Comparison of ENCODE assay signal across 10 cellular contexts in genomic region chr7:44575054-44575453, GRCh38. TPM values are rescaled to one million over a fixed set of nuclear protein-coding genes. Genes with fewer than 3 reads are reported as not detected.
A peak's percentile ranks its signal among the peaks of the same experiment; 100 is the strongest.
DNase-seq lines count a peak whose midpoint lies in the region; ATAC-seq, FAIRE-seq and TF ChIP-seq lines count a peak whose summit lies in the region.
"Had no signal": no experiment of that assay in that cellular context is flagged by ENCODE, and none has a peak within 500 bp of the region (broad histone marks: within the 10 kb centered on the region; RNA-seq: fewer than 3 reads in every experiment).

No MANE protein-coding gene starts in this region.

- in situ Hi-C loops in GM23248 (cut with MboI) = loop anchor here (25.0 kb wide), 1 partner anchor 537 kb away; the partner anchor contains the start of gene TBRG4

- TF ChIP-seq CTCF in A549 (IDR thresholded peaks at IDR 0.05) (no peak), D721Med (IDR thresholded peaks at IDR 0.05; ENCODE audit: insufficient read depth, missing control alignments) (no peak)

- H3K9me3 Mint-ChIP-seq in activated CD4-positive, alpha-beta memory T cell treated with anti-CD3 and anti-CD28 coated beads, Interleukin-2, amount 10 ng/mL, durations not matched to agents 7 days and 5 days = no peaks in the 10 kb centered on the region

- peaks cover 56% of the 10 kb centered on the region for H3K4me1 Mint-ChIP-seq in activated CD4-positive, alpha-beta memory T cell treated with anti-CD3 and anti-CD28 coated beads, Interleukin-2, amount 10 ng/mL, durations not matched to agents 7 days and 5 days

- H3K27ac ChIP-seq in A549 (peak overlapping the region in 1 of 2 experiments; percentile 91; a peak in 1 of 6 replicates), GM23248 (no peak overlapping the region), iPS-20b (ENCODE audit: low read length) (no peak overlapping the region)

- H3K79me2 ChIP-seq in GM23248 (ENCODE audit: insufficient read depth) = peaks cover 73% of the 10 kb centered on the region

- H3K36me3 Mint-ChIP-seq in activated CD4-positive, alpha-beta memory T cell treated with anti-CD3 and anti-CD28 coated beads, Interleukin-2, amount 10 ng/mL, durations not matched to agents 7 days and 5 days (ENCODE audit: low read depth) = peaks cover 71% of the 10 kb centered on the region

- no peaks in the 10 kb centered on the region for H3K9me3 ChIP-seq in A549
- H3K9me3 ChIP-seq in GM23248 (ENCODE audit: low read depth) = no peaks in the 10 kb centered on the region
- H3K9me3 ChIP-seq in iPS-20b (ENCODE audit: insufficient read depth, low read depth, low read length) = no peaks in the 10 kb centered on the region

- peak overlapping the region; percentile 96 for H3K4me3 Mint-ChIP-seq in activated CD4-positive, alpha-beta memory T cell treated with anti-CD3 and anti-CD28 coated beads, Interleukin-2, amount 10 ng/mL, durations not matched to agents 7 days and 5 days

- H3K4me3 ChIP-seq in A549 (no peak overlapping the region), GM23248 (peak overlapping the region; percentile 83; the same call in 1 of the 2 replicates), iPS-20b (ENCODE audit: low read length) (peak overlapping the region; percentile 92)

- CTCF ChIA-PET in A549 (lab: Yijun Ruan, JAX) = interaction anchor here (4.3 kb wide), 1 partner anchor 10 kb away, joined by 28 read pairs; no protein-coding TSS in a partner anchor
- CTCF ChIA-PET in activated CD4-positive, alpha-beta memory T cell treated with anti-CD3 and anti-CD28 coated beads, Interleukin-2, amount 10 ng/mL, durations not matched to agents 7 days and 5 days (lab: Charles Lee) = interaction anchor here (1.2 to 3.4 kb wide), 2 partner anchors 10 to 12 kb away, joined by 3 to 26 read pairs; no protein-coding TSS in a partner anchor

- no peaks in the 10 kb centered on the region for H3K9me2 ChIP-seq in GM23248 (ENCODE audit: insufficient read depth)

- no peaks in the 10 kb centered on the region for H3K27me3 ChIP-seq in GM23248 (replicated peaks; ENCODE audit: insufficient read depth)
- no peaks in the 10 kb centered on the region for H3K27me3 ChIP-seq in iPS-20b (ENCODE audit: insufficient read depth, low read length)

- ATAC-seq in A549 (no peak), HG02981 (IDR thresholded peaks at IDR 0.05; ENCODE audit: unreplicated experiment) (no peak)

- no peak for TF ChIP-seq RAD21 in A549 (conservative IDR thresholded peaks at IDR 0.05 in 1 of 2, IDR thresholded peaks at IDR 0.05 in 1 of 2)

- peak overlapping the region; percentile 95 for H3K4me2 ChIP-seq in A549
- peak overlapping the region; percentile 90 for H3K4me2 ChIP-seq in GM23248 (ENCODE audit: unreplicated experiment)

- FAIRE-seq in A549 (lab: Jason Lieb, UNC) = no peak
- FAIRE-seq in D721Med (lab: Jason Lieb, UNC) = no peak

- POLR2A ChIA-PET in A549 (lab: Yijun Ruan, JAX) = interaction anchor here (2.1 kb wide), 1 partner anchor 10 kb away, joined by 37 read pairs; no protein-coding TSS in a partner anchor
- POLR2A ChIA-PET in activated CD4-positive, alpha-beta memory T cell treated with anti-CD3 and anti-CD28 coated beads, Interleukin-2, amount 10 ng/mL, durations not matched to agents 7 days and 5 days (lab: Charles Lee) = interaction anchor here (1.2 to 5.1 kb wide), 9 partner anchors 10 to 273 kb away, joined by 5 to 34 read pairs (median 9); partner anchors contain the start of genes H2AZ2, NUDCD3 and OGDH

- H3K36me3 ChIP-seq in GM23248 (ENCODE audit: low read depth) (peaks cover 30% of the 10 kb centered on the region), iPS-20b (ENCODE audit: insufficient read depth, low read depth, low read length) (peaks cover 66% of the 10 kb centered on the region)

- H3K27me3 Mint-ChIP-seq in activated CD4-positive, alpha-beta memory T cell treated with anti-CD3 and anti-CD28 coated beads, Interleukin-2, amount 10 ng/mL, durations not matched to agents 7 days and 5 days = no peaks in the 10 kb centered on the region

- peaks cover 7% of the 10 kb centered on the region; the same call in 1 of the 2 replicates for H3F3A ChIP-seq in GM23248 (ENCODE audit: insufficient read depth)

- H3K9ac ChIP-seq in GM23248 = peak overlapping the region; percentile 89
- peak overlapping the region; percentile 92; the same call in 1 of the 2 replicates for H3K9ac ChIP-seq in iPS-20b (ENCODE audit: low read depth, low read length)

- no peak for DNase-seq in A549 (ENCODE audit: low read depth in 1 of 2, low spot score in 1 of 2)
- no peak for DNase-seq in GM23248
- DNase-seq in activated CD4-positive, alpha-beta memory T cell treated with anti-CD3 and anti-CD28 coated beads, Interleukin-2, amount 10 ng/mL, durations not matched to agents 7 days and 5 days = no peak
- no peak for DNase-seq in D721Med (ENCODE audit: insufficient read length, low spot score)
- no peak for DNase-seq in GM19238 (ENCODE audit: insufficient read length, low spot score)
- DNase-seq in NCI-H1048 (lab: John Stamatoyannopoulos, UW) = no peak
- DNase-seq: NCI-H510A treated with DMSO at 0.1 percent for 48 hours had no signal

- no peak for TF ChIP-seq EP300 in A549 (IDR thresholded peaks at IDR 0.05)

- peaks cover 16% of the 10 kb centered on the region for H3K4me1 ChIP-seq in A549
- H3K4me1 ChIP-seq in GM23248 (ENCODE audit: insufficient read depth) = peaks cover 6% of the 10 kb centered on the region; the same call in 1 of the 2 replicates
- H3K4me1 ChIP-seq in iPS-20b (ENCODE audit: insufficient read depth, low read length) = peaks cover 3% of the 10 kb centered on the region; the same call in 1 of the 2 replicates

- no peaks in the 10 kb centered on the region for H4K20me1 ChIP-seq in GM23248 (ENCODE audit: insufficient read depth)

- H2AFZ ChIP-seq in GM23248 = no peak overlapping the region

- no peak for TF ChIP-seq POLR2A in A549 (IDR thresholded peaks at IDR 0.05; ENCODE audit: low read length)

- H3K27ac Mint-ChIP-seq in activated CD4-positive, alpha-beta memory T cell treated with anti-CD3 and anti-CD28 coated beads, Interleukin-2, amount 10 ng/mL, durations not matched to agents 7 days and 5 days = peak overlapping the region; percentile 87

TF ChIP-seq in A549, 52 proteins besides CTCF, POLR2A, EP300 and RAD21 (continues in another document):
- TF ChIP-seq NR3C1 (IDR thresholded peaks at IDR 0.05) (no peak), ZNF302 (CRISPR knock-in tag; IDR thresholded peaks at IDR 0.05) (no peak), TFCP2L1 (CRISPR knock-in tag; IDR thresholded peaks at IDR 0.05) (no peak), ZC3H11A (IDR thresholded peaks at IDR 0.05) (no peak), EHF (CRISPR knock-in tag; IDR thresholded peaks at IDR 0.05) (no peak), RCOR1 (IDR thresholded peaks at IDR 0.05; ENCODE audit: low read depth, low read length) (no peak), TP53 (CRISPR knock-in tag; IDR thresholded peaks at IDR 0.05) (no peak), ESRRA (IDR thresholded peaks at IDR 0.05; ENCODE audit: borderline replicate concordance, low read length) (no peak)

RNA-seq across cellular contexts. Expression of gene DDX56, which starts 1.3 kb away (rescaled TPM):
- polyA plus RNA-seq in A549 (2011; rRNA removed) = 96.1 and 108 TPM in 2 replicates
- polyA plus RNA-seq in A549 (2012; cell fraction: cytosol; rRNA removed) = 96.9 and 120 TPM in 2 replicates
- 263 and 283 TPM in 2 replicates for polyA plus RNA-seq in A549 (2012; cell fraction: nucleus; rRNA removed)
- 93.4 to 100 TPM (median 97.7 TPM) in 3 replicates for polyA plus RNA-seq in A549 (2017; fragmentation: RNase III; extraction: RNeasy Plus Mini Kit Qiagen cat#74134 plus additional on column Dnase treatment)
- polyA minus RNA-seq in A549 (2011; rRNA and poly(A)+ RNA removed) = 150 and 154 TPM in 2 replicates
- total RNA-seq in GM23248 (2014; rRNA removed; shearing (Covaris generic)) = 54.3 and 70.5 TPM in 2 replicates
- 65.1 and 68.6 TPM in 2 replicates for polyA plus RNA-seq in GM23248 (2016; fragmentation: Nextera tagmentation; extraction: Ambion mirVana)
- 10 to 100 TPM; 59.0 to 59.6 TPM for total RNA-seq in activated CD4-positive, alpha-beta memory T cell treated with anti-CD3 and anti-CD28 coated beads, Interleukin-2, amount 10 ng/mL, durations not matched to agents 7 days and 5 days

RNA-seq across cellular contexts. Expression of gene TMED4, which starts 7.0 kb away (rescaled TPM):
- 68.3 and 79.2 TPM in 2 replicates for polyA plus RNA-seq in A549 (2011; rRNA removed)
- 53.0 and 70.7 TPM in 2 replicates for polyA plus RNA-seq in A549 (2012; cell fraction: cytosol; rRNA removed)
- polyA plus RNA-seq in A549 (2012; cell fraction: nucleus; rRNA removed) = 98.9 and 134 TPM in 2 replicates
- polyA plus RNA-seq in A549 (2017; fragmentation: RNase III; extraction: RNeasy Plus Mini Kit Qiagen cat#74134 plus additional on column Dnase treatment) = 53.9 to 55.9 TPM (median 55.1 TPM) in 3 replicates
- 58.8 and 75.2 TPM in 2 replicates for polyA minus RNA-seq in A549 (2011; rRNA and poly(A)+ RNA removed)
- total RNA-seq in GM23248 (2014; rRNA removed; shearing (Covaris generic)) = 174 and 201 TPM in 2 replicates
- polyA plus RNA-seq in GM23248 (2016; fragmentation: Nextera tagmentation; extraction: Ambion mirVana) = 78.2 and 86.0 TPM in 2 replicates
- total RNA-seq in activated CD4-positive, alpha-beta memory T cell treated with anti-CD3 and anti-CD28 coated beads, Interleukin-2, amount 10 ng/mL, durations not matched to agents 7 days and 5 days = 10 to 100 TPM; 76.0 to 81.8 TPM

RNA-seq across cellular contexts. Expression of gene OGDH, which starts 31.4 kb away (rescaled TPM):
- polyA plus RNA-seq in A549 (2011; rRNA removed) (32.5 and 37.2 TPM in 2 replicates), A549 (2017; fragmentation: RNase III; extraction: RNeasy Plus Mini Kit Qiagen cat#74134 plus additional on column Dnase treatment) (35.8 to 38.8 TPM (median 37.7 TPM) in 3 replicates), GM23248 (2016; fragmentation: Nextera tagmentation; extraction: Ambion mirVana) (31.4 and 35.3 TPM in 2 replicates)
- 37.2 and 43.6 TPM in 2 replicates for polyA plus RNA-seq in A549 (2012; cell fraction: cytosol; rRNA removed)
- 85.1 and 94.7 TPM in 2 replicates for polyA plus RNA-seq in A549 (2012; cell fraction: nucleus; rRNA removed)
- 74.2 and 83.3 TPM in 2 replicates for polyA minus RNA-seq in A549 (2011; rRNA and poly(A)+ RNA removed)
- total RNA-seq in GM23248 (2014; rRNA removed; shearing (Covaris generic)) = 75.3 and 77.4 TPM in 2 replicates
- 100 to 1,000 TPM; 164 to 166 TPM for total RNA-seq in activated CD4-positive, alpha-beta memory T cell treated with anti-CD3 and anti-CD28 coated beads, Interleukin-2, amount 10 ng/mL, durations not matched to agents 7 days and 5 days

RNA-seq across cellular contexts. Expression of gene NPC1L1, which starts 33.9 kb away (rescaled TPM):
- 0.06 and 0.12 TPM in 2 replicates for polyA plus RNA-seq in A549 (2011; rRNA removed)
- polyA plus RNA-seq in A549 (2012; cell fraction: cytosol; rRNA removed) = 0.01 and 0.06 TPM in 2 replicates
- 0.17 and 0.18 TPM in 2 replicates for polyA plus RNA-seq in A549 (2012; cell fraction: nucleus; rRNA removed)
- 0.01 to 0.04 TPM (median 0.03 TPM) in 3 replicates for polyA plus RNA-seq in A549 (2017; fragmentation: RNase III; extraction: RNeasy Plus Mini Kit Qiagen cat#74134 plus additional on column Dnase treatment)
- 0.12 TPM in 1 of 2 replicates, not detected in the other for polyA minus RNA-seq in A549 (2011; rRNA and poly(A)+ RNA removed)
- total RNA-seq in GM23248 (2014; rRNA removed; shearing (Covaris generic)) = not detected in 2 replicates
- not detected in 2 replicates for polyA plus RNA-seq in GM23248 (2016; fragmentation: Nextera tagmentation; extraction: Ambion mirVana)
- not detected for total RNA-seq in activated CD4-positive, alpha-beta memory T cell treated with anti-CD3 and anti-CD28 coated beads, Interleukin-2, amount 10 ng/mL, durations not matched to agents 7 days and 5 days
- total RNA-seq: temporal lobe had no signal
